ENCODE assay signal across 2 cellular contexts in genomic region chr16:10601444-10602401, GRCh38.
TF ChIP-seq lines count a peak whose summit lies in the region.

No MANE protein-coding gene starts in this region.

TF ChIP-seq in H1, 55 proteins besides CTCF, POLR2A, EP300 and RAD21:
- no peak for TF ChIP-seq CEBPB (IDR thresholded peaks at IDR 0.05; ENCODE audit: low read depth, low read length)
- TF ChIP-seq SIX5 (IDR thresholded peaks at IDR 0.05; ENCODE audit: low read depth, low read length), result no peak
- no peak for TF ChIP-seq SIRT6 (IDR thresholded peaks at IDR 0.05; ENCODE audit: low read length)
- TF ChIP-seq PHF8 (conservative IDR thresholded peaks at IDR 0.05; ENCODE audit: low read depth, low read length), result no peak
- TF ChIP-seq KDM5A (IDR thresholded peaks at IDR 0.05; ENCODE audit: low read length), result no peak
- TF ChIP-seq EZH2 (IDR thresholded peaks at IDR 0.05; ENCODE audit: low read depth, low read length, severe bottlenecking), result no peak
- no peak for TF ChIP-seq GTF2F1 (IDR thresholded peaks at IDR 0.05; ENCODE audit: borderline replicate concordance, low read depth, low read length)
- no peak for TF ChIP-seq RXRA (IDR thresholded peaks at IDR 0.05; ENCODE audit: insufficient read depth, low read depth, low read length)
- TF ChIP-seq POU5F1 (IDR thresholded peaks at IDR 0.05; ENCODE audit: low read depth, low read length), result no peak
- no peak for TF ChIP-seq SAP30 (IDR thresholded peaks at IDR 0.05; ENCODE audit: insufficient read depth, insufficient replicate concordance, low read length)
- no peak for TF ChIP-seq ATF3 (IDR thresholded peaks at IDR 0.05; ENCODE audit: insufficient read depth, low read depth, low read length)
- TF ChIP-seq RFX5 (IDR thresholded peaks at IDR 0.05; ENCODE audit: borderline replicate concordance, low read depth, low read length), result no peak
- no peak for TF ChIP-seq ASH2L (IDR thresholded peaks at IDR 0.05; ENCODE audit: low read length)
- no peak for TF ChIP-seq SRF (IDR thresholded peaks at IDR 0.05; ENCODE audit: low read depth, low read length)
- no peak for TF ChIP-seq E2F6 (IDR thresholded peaks at IDR 0.05)
- TF ChIP-seq RBBP5 (IDR thresholded peaks at IDR 0.05; ENCODE audit: borderline replicate concordance, low read depth, low read length), result no peak
- TF ChIP-seq USF2 (IDR thresholded peaks at IDR 0.05; ENCODE audit: low read length), result no peak
- TF ChIP-seq GABPA (IDR thresholded peaks at IDR 0.05; ENCODE audit: borderline replicate concordance, insufficient read depth, low read length), result no peak
- TF ChIP-seq EGR1 (IDR thresholded peaks at IDR 0.05; ENCODE audit: borderline replicate concordance, low read depth, low read length), result no peak
- TF ChIP-seq JUND (IDR thresholded peaks at IDR 0.05; ENCODE audit: low read length), result no peak

TF ChIP-seq in HEK293T, 16 proteins besides CTCF, POLR2A, EP300 and RAD21:
- no peak for TF ChIP-seq ARNT (IDR thresholded peaks at IDR 0.05)
- TF ChIP-seq FOXA1 (IDR thresholded peaks at IDR 0.05), result no peak
- TF ChIP-seq SP1 (IDR thresholded peaks at IDR 0.05), result no peak
- TF ChIP-seq FOXM1 (IDR thresholded peaks at IDR 0.05; ENCODE audit: borderline replicate concordance), result no peak
- no peak for TF ChIP-seq BHLHE40 (IDR thresholded peaks at IDR 0.05; ENCODE audit: borderline replicate concordance)
- TF ChIP-seq ELF4 (IDR thresholded peaks at IDR 0.05), result no peak
- no peak for TF ChIP-seq LEF1 (IDR thresholded peaks at IDR 0.05; ENCODE audit: borderline replicate concordance)
- TF ChIP-seq FOXK2 (IDR thresholded peaks at IDR 0.05), result no peak
- no peak for TF ChIP-seq NFRKB (IDR thresholded peaks at IDR 0.05)
- TF ChIP-seq, protein P1, sequence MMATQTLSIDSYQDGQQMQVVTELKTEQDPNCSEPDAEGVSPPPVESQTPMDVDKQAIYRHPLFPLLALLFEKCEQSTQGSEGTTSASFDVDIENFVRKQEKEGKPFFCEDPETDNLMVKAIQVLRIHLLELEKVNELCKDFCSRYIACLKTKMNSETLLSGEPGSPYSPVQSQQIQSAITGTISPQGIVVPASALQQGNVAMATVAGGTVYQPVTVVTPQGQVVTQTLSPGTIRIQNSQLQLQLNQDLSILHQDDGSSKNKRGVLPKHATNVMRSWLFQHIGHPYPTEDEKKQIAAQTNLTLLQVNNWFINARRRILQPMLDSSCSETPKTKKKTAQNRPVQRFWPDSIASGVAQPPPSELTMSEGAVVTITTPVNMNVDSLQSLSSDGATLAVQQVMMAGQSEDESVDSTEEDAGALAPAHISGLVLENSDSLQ (IDR thresholded peaks at IDR 0.05), result no peak
- no peak for TF ChIP-seq CTBP1 (IDR thresholded peaks at IDR 0.05; ENCODE audit: borderline replicate concordance)
- no peak for TF ChIP-seq HDGF (IDR thresholded peaks at IDR 0.05; ENCODE audit: borderline replicate concordance)
